Comparison of ENCODE assay signal across 9 cellular contexts in the genomic region with DNA sequence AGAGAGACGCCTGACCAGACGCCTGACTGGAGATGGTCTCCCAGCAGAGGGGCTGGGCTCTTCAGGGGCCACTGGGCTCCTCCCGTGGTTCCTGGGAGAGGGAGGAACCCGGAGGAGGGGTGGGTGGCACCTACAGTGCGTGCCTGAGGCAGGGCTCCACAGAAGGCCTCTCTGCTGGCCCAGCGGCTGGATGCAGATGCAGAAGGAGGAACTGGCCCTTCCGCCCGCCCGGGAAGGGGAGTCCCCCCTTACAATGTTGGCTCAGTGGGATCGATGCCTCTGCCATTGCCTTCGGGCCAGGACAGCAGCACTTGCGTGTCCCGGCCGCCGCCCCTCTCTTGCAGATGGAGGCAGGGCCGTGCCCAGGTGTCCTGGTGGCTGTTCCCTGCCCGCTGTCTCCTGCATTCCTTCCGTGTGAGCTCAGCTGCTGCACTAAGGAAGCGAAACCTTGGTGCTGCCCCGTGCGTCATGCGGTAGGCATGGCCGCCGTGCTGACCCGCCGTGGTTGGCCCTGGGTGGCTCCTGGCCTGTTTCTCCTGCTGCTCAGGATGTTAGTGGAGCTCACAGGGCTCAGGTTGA. TPM values are rescaled to one million over a fixed set of nuclear protein-coding genes. Genes with fewer than 3 reads are reported as not detected.
DNase-seq lines count a peak whose midpoint lies in the region; ATAC-seq, FAIRE-seq and TF ChIP-seq lines count a peak whose summit lies in the region.
"Had no signal": no experiment of that assay in that cellular context is flagged by ENCODE, and none has a peak within 500 bp of the region (broad histone marks: within the 10 kb centered on the region; RNA-seq: fewer than 3 reads in every experiment).

No MANE protein-coding gene starts in this region.

- POLR2A ChIA-PET in CD8-positive, alpha-beta memory T cell (lab: Charles Lee): no interaction called here

- H3K27ac ChIP-seq in CD8-positive, alpha-beta memory T cell (ENCODE audit: low read depth, low read length): no peak overlapping the region

- no peak for TF ChIP-seq POLR2A in GM12892 (IDR thresholded peaks at IDR 0.05; ENCODE audit: low read depth, low read length)

- peak overlapping the region in 1 of 2 donors; percentile 72 for H3K27ac Mint-ChIP-seq in effector memory CD8-positive, alpha-beta T cell
- peak overlapping the region in 1 of 8 donors; percentile 89 for H3K27ac Mint-ChIP-seq in CD8-positive, alpha-beta memory T cell

- TF ChIP-seq CTCF in mucosa of descending colon (IDR thresholded peaks at IDR 0.05) (no peak), D721Med (IDR thresholded peaks at IDR 0.05; ENCODE audit: insufficient read depth, missing control alignments) (no peak)

- FAIRE-seq in GM12892 (lab: Jason Lieb, UNC) (no peak), D721Med (lab: Jason Lieb, UNC) (no peak)
- FAIRE-seq: GM19239 had no signal

- no peaks in the 10 kb centered on the region for H3K9me3 Mint-ChIP-seq in effector memory CD8-positive, alpha-beta T cell
- peaks cover 0 to 2% (median 0%) of the 10 kb centered on the region in 5 donors for H3K9me3 Mint-ChIP-seq in CD8-positive, alpha-beta memory T cell

- H3K27me3 Mint-ChIP-seq in effector memory CD8-positive, alpha-beta T cell: no peaks in the 10 kb centered on the region
- H3K27me3 Mint-ChIP-seq in CD8-positive, alpha-beta memory T cell: peaks cover 2 to 7% of the 10 kb centered on the region in 2 donors

- CTCF ChIA-PET in CD8-positive, alpha-beta memory T cell (lab: Charles Lee): no interaction called here

- H3K4me1 Mint-ChIP-seq in effector memory CD8-positive, alpha-beta T cell (ENCODE audit: low read depth in 2 of 2): peaks cover 11 to 14% of the 10 kb centered on the region in 2 donors
- peaks cover 7 to 23% (median 9%) of the 10 kb centered on the region in 3 donors for H3K4me1 Mint-ChIP-seq in CD8-positive, alpha-beta memory T cell

- H3K4me3 ChIP-seq in mucosa of descending colon: no peak overlapping the region
- H3K4me3 ChIP-seq in CD8-positive, alpha-beta memory T cell (ENCODE audit: low read length): no peak overlapping the region

- no peaks in the 10 kb centered on the region for H3K27me3 ChIP-seq in CD8-positive, alpha-beta memory T cell (ENCODE audit: insufficient read depth, low read length, poor library complexity, severe bottlenecking)

- intact Hi-C loops in mucosa of descending colon (cut with DNase I, micrococcal nuclease): no loop called here

- peak overlapping the region; percentile 61 to 70 for H3K4me3 Mint-ChIP-seq in effector memory CD8-positive, alpha-beta T cell
- H3K4me3 Mint-ChIP-seq in CD8-positive, alpha-beta memory T cell: no peak overlapping the region

- no peaks in the 10 kb centered on the region for H3K36me3 ChIP-seq in mucosa of descending colon (ENCODE audit: low read depth)
- H3K36me3 ChIP-seq in CD8-positive, alpha-beta memory T cell (ENCODE audit: insufficient read depth, low read length): no peaks in the 10 kb centered on the region

- H3K36me3 Mint-ChIP-seq in effector memory CD8-positive, alpha-beta T cell (ENCODE audit: insufficient read depth): peaks cover 18% of the 10 kb centered on the region
- H3K36me3 Mint-ChIP-seq in CD8-positive, alpha-beta memory T cell: no peaks in the 10 kb centered on the region

- DNase-seq in Ammon's horn (ENCODE audit: low spot score) (peak; percentile 66), NOMO-1 (lab: John Stamatoyannopoulos, UW; ENCODE audit: unreplicated experiment in 2 of 2) (peak; percentile 82 to 86), mucosa of descending colon (peak; percentile 75 to 79 (median 77)), GM12892 (ENCODE audit: insufficient read length) (no peak), D721Med (ENCODE audit: insufficient read length, low spot score) (no peak)
- DNase-seq in effector memory CD8-positive, alpha-beta T cell: no peak
- DNase-seq in CD8-positive, alpha-beta memory T cell: no peak

- peak; percentile 14 for ATAC-seq in effector memory CD8-positive, alpha-beta T cell (replicated peaks)
- ATAC-seq in mucosa of descending colon: peak; percentile 93
- no peak for ATAC-seq in HG02571 (IDR thresholded peaks at IDR 0.05; ENCODE audit: unreplicated experiment)

- H3K4me1 ChIP-seq in mucosa of descending colon (ENCODE audit: low read depth): peaks cover 10% of the 10 kb centered on the region
- H3K4me1 ChIP-seq in CD8-positive, alpha-beta memory T cell (ENCODE audit: insufficient read depth, low read length): peaks cover 11% of the 10 kb centered on the region

- H3K9me3 ChIP-seq in mucosa of descending colon: no peaks in the 10 kb centered on the region
- H3K9me3 ChIP-seq in CD8-positive, alpha-beta memory T cell (ENCODE audit: low read length): no peaks in the 10 kb centered on the region

RNA-seq across cellular contexts. Expression of a gene that starts 15.1 kb away (rescaled TPM):
- total RNA-seq in mucosa of descending colon: 10 to 100 TPM; 11.6 to 76.7 (median 19.4) TPM
- 1.5 TPM for polyA plus RNA-seq in GM12892 (2012; ENCODE audit: missing spikeins)
- total RNA-seq in CD8-positive, alpha-beta memory T cell: 1 to 10 TPM; 5.3 to 8.8 TPM
- 6.6 TPM for polyA plus RNA-seq in CD8-positive, alpha-beta memory T cell

RNA-seq across cellular contexts. Expression of a gene that starts 58.4 kb away (rescaled TPM):
- 10 to 100 TPM; 35.1 to 43.9 (median 35.4) TPM for total RNA-seq in mucosa of descending colon
- polyA plus RNA-seq in GM12892 (2012; ENCODE audit: missing spikeins): 11.9 TPM
- total RNA-seq in CD8-positive, alpha-beta memory T cell: 10 to 100 TPM; 31.2 to 32.7 TPM
- 45.1 TPM for polyA plus RNA-seq in CD8-positive, alpha-beta memory T cell

Comparison
In these comparisons a context has a peak if more than half of its experiments do, and no peak if none do; other contexts are left out.
1. DNase-seq: peak in Ammon's horn (single experiment), NOMO-1 (2 of 2) and mucosa of descending colon (3 of 3); none in effector memory CD8-positive, alpha-beta T cell (0 of 3), GM12892 (single experiment), CD8-positive, alpha-beta memory T cell (0 of 5) and D721Med (single experiment).
2. H3K4me3 Mint-ChIP-seq: peak in effector memory CD8-positive, alpha-beta T cell (2 of 2); none in CD8-positive, alpha-beta memory T cell (0 of 7).